Comparison of ENCODE assay signal across 8 cellular contexts in the genomic region with DNA sequence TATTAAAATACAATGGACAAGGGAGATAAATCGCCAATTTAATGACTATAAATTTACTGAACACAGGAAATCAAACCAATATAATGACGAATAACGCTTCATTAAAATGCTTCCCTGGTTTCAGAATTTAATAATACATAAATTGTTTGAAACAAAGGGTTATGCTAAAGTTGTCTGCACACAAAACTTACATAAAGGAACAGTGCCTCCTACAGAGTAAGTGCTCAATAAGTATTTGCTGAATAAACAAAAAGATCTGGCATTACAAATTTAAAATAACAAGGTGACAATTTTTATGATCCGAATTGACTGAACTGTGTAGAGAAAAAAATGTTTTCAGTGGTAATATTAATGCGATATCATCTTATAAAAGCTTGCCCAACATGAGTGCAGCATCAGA.
A peak's percentile ranks its signal among the peaks of the same experiment; 100 is the strongest.
DNase-seq lines count a peak whose midpoint lies in the region; ATAC-seq, FAIRE-seq and TF ChIP-seq lines count a peak whose summit lies in the region.

No MANE protein-coding gene starts in this region.

- no peak overlapping the region for H3K9ac ChIP-seq in parathyroid adenoma

- intact Hi-C loops in PC-9 (cut with micrococcal nuclease; ENCODE audit: unreplicated experiment) = loop anchor here (2.0 to 10.0 kb wide), 2 partner anchors 54 to 270 kb away; no protein-coding TSS in a partner anchor

- H2AFZ ChIP-seq in PC-9 = peak overlapping the region; percentile 94; the same call in 1 of the 2 replicates
- peak overlapping the region; percentile 86 for H2AFZ ChIP-seq in parathyroid adenoma

- H3K4me3 ChIP-seq in PC-9 = peak overlapping the region; percentile 95
- H3K4me3 ChIP-seq in parathyroid adenoma (ENCODE audit: low read depth, low read length) = peak overlapping the region; percentile 95

- H3K4me1 ChIP-seq in PC-9 (replicated peaks; ENCODE audit: insufficient read depth) = peaks cover 27% of the 10 kb centered on the region
- H3K4me1 ChIP-seq in parathyroid adenoma = peaks cover 5% of the 10 kb centered on the region

- H3K27ac ChIP-seq in PC-9 (peak overlapping the region; percentile 85), parathyroid adenoma (peak overlapping the region; percentile 95)

- H3K9me3 ChIP-seq in PC-9 (ENCODE audit: insufficient read depth, low read depth) = no peaks in the 10 kb centered on the region
- no peaks in the 10 kb centered on the region for H3K9me3 ChIP-seq in parathyroid adenoma (ENCODE audit: control insufficient read depth, low read length)

- H3K4me2 ChIP-seq in PC-9 (peak overlapping the region; percentile 95), parathyroid adenoma (ENCODE audit: low read length) (peak overlapping the region; percentile 82)

- peaks cover 22% of the 10 kb centered on the region for H4K20me1 ChIP-seq in PC-9 (ENCODE audit: insufficient read depth)

- peaks cover 38% of the 10 kb centered on the region for H3K79me2 ChIP-seq in PC-9 (ENCODE audit: low read depth)
- no peaks in the 10 kb centered on the region for H3K79me2 ChIP-seq in parathyroid adenoma

- CTCF ChIA-PET in PC-9 (lab: Charles Lee) = interaction anchor here (0.5 kb wide), 1 partner anchor 46 kb away, joined by 4 read pairs; no protein-coding TSS in a partner anchor

- TF ChIP-seq CTCF in PC-9 (conservative IDR thresholded peaks at IDR 0.05) = peak; percentile 41; the same call in 1 of the 2 replicates
- no peak for TF ChIP-seq CTCF in parathyroid adenoma (IDR thresholded peaks at IDR 0.05)

- FAIRE-seq in endometrium (lab: Jason Lieb, UNC) = peak; percentile 81

- H3K36me3 ChIP-seq in PC-9 (ENCODE audit: low read depth) = no peaks in the 10 kb centered on the region
- no peaks in the 10 kb centered on the region for H3K36me3 ChIP-seq in parathyroid adenoma (ENCODE audit: control insufficient read depth, insufficient read depth, low read length)

- POLR2A ChIA-PET in PC-9 (lab: Charles Lee; ENCODE audit: unreplicated experiment) = no interaction called here

- DNase-seq in NOMO-1 treated with DMSO at 0.1 percent for 48 hours (lab: John Stamatoyannopoulos, UW; ENCODE audit: unreplicated experiment) (peak; percentile 18), NOMO-1 treated with dmso at 0.1 percent for 144 hours (lab: John Stamatoyannopoulos, UW; ENCODE audit: unreplicated experiment) (no peak), PC-9 (no peak)

- H3F3A ChIP-seq in PC-9 (ENCODE audit: insufficient read depth, low read depth) = peaks cover 20% of the 10 kb centered on the region

- BruUV-seq in PC-9 (replicated peaks; lab: Mats Ljungman, UMichigan) = no TSS peak

- ATAC-seq in HG03442 (IDR thresholded peaks at IDR 0.05; ENCODE audit: unreplicated experiment) (no peak), HG03354 (IDR thresholded peaks at IDR 0.05; ENCODE audit: poor library complexity, severe bottlenecking, unreplicated experiment) (no peak), GM21619 (IDR thresholded peaks at IDR 0.05; ENCODE audit: unreplicated experiment) (no peak)

- H3K9me2 ChIP-seq in PC-9 (ENCODE audit: insufficient read depth) = no peaks in the 10 kb centered on the region

- H3K27me3 ChIP-seq in PC-9 (ENCODE audit: insufficient read depth, low read depth) (no peaks in the 10 kb centered on the region), parathyroid adenoma (ENCODE audit: control insufficient read depth, insufficient read depth, low read length) (no peaks in the 10 kb centered on the region)
